Comparison of ENCODE assay signal across 18 cellular contexts in genomic region chr1:198635964-198636363, GRCh38.
DNase-seq lines count a peak whose midpoint lies in the region; ATAC-seq and TF ChIP-seq lines count a peak whose summit lies in the region.
"Had no signal": no experiment of that assay in that cellular context is flagged by ENCODE, and none has a peak within 500 bp of the region (broad histone marks: within the 10 kb centered on the region; RNA-seq: fewer than 3 reads in every experiment).

No MANE protein-coding gene starts in this region.

- peak overlapping the region; percentile 70 for H3K9ac ChIP-seq in SU-DHL-6 (ENCODE audit: low read length)

- DNase-seq in activated naive CD4-positive, alpha-beta T cell treated with anti-CD3 and anti-CD28 coated beads, Interleukin-2, amount 50 U/mL, for 16 hours = no peak
- DNase-seq in activated naive CD8-positive, alpha-beta T cell treated with anti-CD3 and anti-CD28 coated beads, Interleukin-2, amount 50 U/mL, for 24 hours = no peak
- DNase-seq in stimulated activated naive CD8-positive, alpha-beta T cell treated with anti-CD3 and anti-CD28 coated beads, Interleukin-15, amount 100 ng/mL, for 72 hours = no peak
- DNase-seq in NCI-H2107 treated with DMSO at 0.1 percent for 48 hours (lab: John Stamatoyannopoulos, UW; ENCODE audit: unreplicated experiment) (no peak), hypothalamus (lab: John Stamatoyannopoulos, UW) (no peak)
- DNase-seq: activated gamma-delta T cell, head of caudate nucleus, Kasumi-1, left ventricle myocardium superior, NCI-H1092, NCI-H2081, NCI-H446 treated with DMSO at 0.1 percent for 48 hours, occipital lobe, RPMI8226, tibial artery had no signal

- peaks cover 70% of the 10 kb centered on the region for H3K4me1 Mint-ChIP-seq in activated naive CD4-positive, alpha-beta T cell treated with anti-CD3 and anti-CD28 coated beads, Interleukin-2, amount 50 U/mL, for 24 hours
- peaks cover 72% of the 10 kb centered on the region for H3K4me1 Mint-ChIP-seq in activated naive CD8-positive, alpha-beta T cell treated with anti-CD3 and anti-CD28 coated beads, Interleukin-2, amount 50 U/mL, for 24 hours
- peaks cover 62% of the 10 kb centered on the region for H3K4me1 Mint-ChIP-seq in stimulated activated naive CD8-positive, alpha-beta T cell treated with anti-CD3 and anti-CD28 coated beads, Interleukin-15, amount 100 ng/mL, for 72 hours

- H3K27me3 ChIP-seq in SU-DHL-6 (ENCODE audit: low read length) = no peaks in the 10 kb centered on the region
- H3K27me3 ChIP-seq: tibial artery had no signal

- ATAC-seq in activated naive CD8-positive, alpha-beta T cell treated with anti-CD3 and anti-CD28 coated beads, Interleukin-2, amount 50 U/mL, for 24 hours = no peak
- ATAC-seq in stimulated activated naive CD8-positive, alpha-beta T cell treated with anti-CD3 and anti-CD28 coated beads, Interleukin-15, amount 100 ng/mL, for 72 hours = no peak
- no peak for ATAC-seq in HG03196 (IDR thresholded peaks at IDR 0.05; ENCODE audit: unreplicated experiment)
- ATAC-seq: left ventricle myocardium superior had no signal

- H3K9me2 ChIP-seq in SU-DHL-6 (replicated peaks; ENCODE audit: insufficient read depth, low read length) = no peaks in the 10 kb centered on the region

- H3K36me3 ChIP-seq in SU-DHL-6 (ENCODE audit: low read length) = peaks cover 8% of the 10 kb centered on the region
- H3K36me3 ChIP-seq: tibial artery had no signal

- H3K4me3 ChIP-seq in SU-DHL-6 (ENCODE audit: insufficient read depth, low read length, poor library complexity, severe bottlenecking) = no peak overlapping the region
- H3K4me3 ChIP-seq: tibial artery had no signal

- H3K79me2 ChIP-seq in SU-DHL-6 (ENCODE audit: insufficient read depth, low read length) = peaks cover 89% of the 10 kb centered on the region

- no peaks in the 10 kb centered on the region for H3K9me3 ChIP-seq in SU-DHL-6 (ENCODE audit: insufficient read depth, low read length)
- H3K9me3 ChIP-seq: tibial artery had no signal

- H3F3A ChIP-seq in SU-DHL-6 (ENCODE audit: insufficient read depth) = peaks cover 83% of the 10 kb centered on the region

- no peak for TF ChIP-seq CTCF in SU-DHL-6 (IDR thresholded peaks at IDR 0.05; ENCODE audit: insufficient read depth, low read length, poor library complexity, severe bottlenecking)

- H3K36me3 Mint-ChIP-seq in activated naive CD4-positive, alpha-beta T cell treated with anti-CD3 and anti-CD28 coated beads, Interleukin-2, amount 50 U/mL, for 24 hours = peaks cover 10% of the 10 kb centered on the region
- peaks cover 23% of the 10 kb centered on the region for H3K36me3 Mint-ChIP-seq in activated naive CD8-positive, alpha-beta T cell treated with anti-CD3 and anti-CD28 coated beads, Interleukin-2, amount 50 U/mL, for 24 hours (ENCODE audit: low read depth)

- H2AFZ ChIP-seq in SU-DHL-6 (ENCODE audit: low read depth, low read length, severe bottlenecking) = no peak overlapping the region

- H3K4me2 ChIP-seq in SU-DHL-6 (ENCODE audit: low read depth, low read length, poor library complexity, severe bottlenecking) = peak overlapping the region; percentile 99

- no peaks in the 10 kb centered on the region for H4K20me1 ChIP-seq in SU-DHL-6 (ENCODE audit: low read depth, low read length)

- peak overlapping the region; percentile 100 for H3K27ac ChIP-seq in SU-DHL-6 (ENCODE audit: low read depth, low read length)
- H3K27ac ChIP-seq: tibial artery had no signal

- peak overlapping the region; percentile 99 for H3K27ac Mint-ChIP-seq in activated naive CD4-positive, alpha-beta T cell treated with anti-CD3 and anti-CD28 coated beads, Interleukin-2, amount 50 U/mL, for 24 hours
- peak overlapping the region; percentile 83 for H3K27ac Mint-ChIP-seq in activated naive CD8-positive, alpha-beta T cell treated with anti-CD3 and anti-CD28 coated beads, Interleukin-2, amount 50 U/mL, for 24 hours
- H3K27ac Mint-ChIP-seq in stimulated activated naive CD8-positive, alpha-beta T cell treated with anti-CD3 and anti-CD28 coated beads, Interleukin-15, amount 100 ng/mL, for 72 hours = peak overlapping the region; percentile 87 to 94

- peak overlapping the region; percentile 4 for H3K4me3 Mint-ChIP-seq in activated naive CD4-positive, alpha-beta T cell treated with anti-CD3 and anti-CD28 coated beads, Interleukin-2, amount 50 U/mL, for 24 hours
- H3K4me3 Mint-ChIP-seq in activated naive CD8-positive, alpha-beta T cell treated with anti-CD3 and anti-CD28 coated beads, Interleukin-2, amount 50 U/mL, for 24 hours = peak overlapping the region; percentile 35
- peak overlapping the region; percentile 30 to 68 for H3K4me3 Mint-ChIP-seq in stimulated activated naive CD8-positive, alpha-beta T cell treated with anti-CD3 and anti-CD28 coated beads, Interleukin-15, amount 100 ng/mL, for 72 hours

- H3K27me3 Mint-ChIP-seq in activated naive CD4-positive, alpha-beta T cell treated with anti-CD3 and anti-CD28 coated beads, Interleukin-2, amount 50 U/mL, for 24 hours = no peaks in the 10 kb centered on the region
- H3K27me3 Mint-ChIP-seq in activated naive CD8-positive, alpha-beta T cell treated with anti-CD3 and anti-CD28 coated beads, Interleukin-2, amount 50 U/mL, for 24 hours = no peaks in the 10 kb centered on the region
- H3K27me3 Mint-ChIP-seq in stimulated activated naive CD8-positive, alpha-beta T cell treated with anti-CD3 and anti-CD28 coated beads, Interleukin-15, amount 100 ng/mL, for 72 hours = no peaks in the 10 kb centered on the region

- peaks cover 14% of the 10 kb centered on the region for H3K9me3 Mint-ChIP-seq in activated naive CD4-positive, alpha-beta T cell treated with anti-CD3 and anti-CD28 coated beads, Interleukin-2, amount 50 U/mL, for 24 hours
- peaks cover 13% of the 10 kb centered on the region for H3K9me3 Mint-ChIP-seq in activated naive CD8-positive, alpha-beta T cell treated with anti-CD3 and anti-CD28 coated beads, Interleukin-2, amount 50 U/mL, for 24 hours
- peaks cover 0 to 16% of the 10 kb centered on the region in 2 donors for H3K9me3 Mint-ChIP-seq in stimulated activated naive CD8-positive, alpha-beta T cell treated with anti-CD3 and anti-CD28 coated beads, Interleukin-15, amount 100 ng/mL, for 72 hours
